Comparison of ENCODE assay signal across 11 cellular contexts in genomic region chr5:177432143-177432904, GRCh38. TPM values are rescaled to one million over a fixed set of nuclear protein-coding genes. Genes with fewer than 3 reads are reported as not detected.
DNase-seq lines count a peak whose midpoint lies in the region; ATAC-seq and TF ChIP-seq lines count a peak whose summit lies in the region.
"Had no signal": no experiment of that assay in that cellular context is flagged by ENCODE, and none has a peak within 500 bp of the region (broad histone marks: within the 10 kb centered on the region; RNA-seq: fewer than 3 reads in every experiment).

No MANE protein-coding gene starts in this region.

- no peak overlapping the region for H2AFZ ChIP-seq in Karpas-422 (ENCODE audit: low read length)

- peaks cover 42% of the 10 kb centered on the region for H3K79me2 ChIP-seq in Karpas-422 (ENCODE audit: low read length)

- no peaks in the 10 kb centered on the region for H3K9me3 ChIP-seq in Karpas-422 (ENCODE audit: low read length)

- TF ChIP-seq CTCF in CD14-positive monocyte (IDR thresholded peaks at IDR 0.05) (no peak), natural killer cell (IDR thresholded peaks at IDR 0.05) (no peak)

- H3K27ac ChIP-seq in Karpas-422 (ENCODE audit: low read length) = peak overlapping the region; percentile 84

- peaks cover 46% of the 10 kb centered on the region for H3K4me1 ChIP-seq in Karpas-422 (ENCODE audit: low read length)

- H3K36me3 Mint-ChIP-seq in CD14-positive monocyte (peaks cover 60 to 89% of the 10 kb centered on the region in 2 donors), natural killer cell (no peaks in the 10 kb centered on the region)

- H3K27ac Mint-ChIP-seq in CD14-positive monocyte = peak overlapping the region in 6 of 7 donors; percentile 46 to 100 (median 64)
- peak overlapping the region; percentile 94 to 99 for H3K27ac Mint-ChIP-seq in natural killer cell
- H3K27ac Mint-ChIP-seq: nephron progenitor cell had no signal

- H3K4me2 ChIP-seq in Karpas-422 (ENCODE audit: low read depth, low read length, poor library complexity, severe bottlenecking) = no peak overlapping the region

- no peak for DNase-seq in CD14-positive monocyte (ENCODE audit: low spot score)
- DNase-seq in Karpas-422 = no peak
- DNase-seq in astrocyte of the hippocampus (ENCODE audit: low read depth, low spot score) = peak; percentile 54
- no peak for DNase-seq in natural killer cell
- no peak for DNase-seq in putamen (ENCODE audit: low spot score)
- DNase-seq in NCI-H510A treated with DMSO at 0.1 percent for 48 hours (lab: John Stamatoyannopoulos, UW) = no peak
- DNase-seq: COR-L47, nephron progenitor cell had no signal

- H4K20me1 ChIP-seq in Karpas-422 (ENCODE audit: insufficient read depth, low read depth, low read length) = peaks cover 15% of the 10 kb centered on the region; the same call in 1 of the 2 replicates

- peaks cover 27% of the 10 kb centered on the region for H3K36me3 ChIP-seq in Karpas-422 (ENCODE audit: insufficient read depth, low read length)

- H3K27me3 ChIP-seq in Karpas-422 (ENCODE audit: low read length) = no peaks in the 10 kb centered on the region

- ATAC-seq in natural killer cell (peak; percentile 0 to 1 (median 0)), HG02623 (IDR thresholded peaks at IDR 0.05; ENCODE audit: unreplicated experiment) (no peak), HG02870 (IDR thresholded peaks at IDR 0.05; ENCODE audit: unreplicated experiment) (no peak)

- no peak overlapping the region for H3K9ac ChIP-seq in Karpas-422 (ENCODE audit: low read length)

- H3K9me3 Mint-ChIP-seq in CD14-positive monocyte (no peaks in the 10 kb centered on the region), natural killer cell (no peaks in the 10 kb centered on the region)
- H3K9me3 Mint-ChIP-seq: nephron progenitor cell had no signal

- H3K4me3 Mint-ChIP-seq in CD14-positive monocyte = no peak overlapping the region
- peak overlapping the region; percentile 83 for H3K4me3 Mint-ChIP-seq in natural killer cell
- H3K4me3 Mint-ChIP-seq: nephron progenitor cell had no signal

- H3K4me1 Mint-ChIP-seq in CD14-positive monocyte = peaks cover 51% of the 10 kb centered on the region
- peaks cover 47 to 78% of the 10 kb centered on the region in 2 donors for H3K4me1 Mint-ChIP-seq in natural killer cell

- no peak overlapping the region for H3K4me3 ChIP-seq in Karpas-422 (ENCODE audit: low read length)

- no peaks in the 10 kb centered on the region for H3K9me2 ChIP-seq in Karpas-422 (replicated peaks; ENCODE audit: insufficient read depth, low read length)

- intact Hi-C loops in CD14-positive monocyte (cut with micrococcal nuclease) (no loop called here), natural killer cell (cut with micrococcal nuclease) (no loop called here)

- H3K27me3 Mint-ChIP-seq in CD14-positive monocyte (ENCODE audit: low read depth in 3 of 3) (peaks cover 0 to 1% (median 0%) of the 10 kb centered on the region in 3 donors), natural killer cell (ENCODE audit: low read depth in 2 of 2) (no peaks in the 10 kb centered on the region)

RNA-seq across cellular contexts. Expression of gene GRK6, which starts 5.8 kb away (rescaled TPM):
- polyA plus RNA-seq in CD14-positive monocyte = 10 to 100 TPM; 41.6 to 63.4 TPM
- 45.5 and 79.1 TPM in 2 replicates for total RNA-seq in Karpas-422 (2014; rRNA removed; shearing (Covaris generic); ENCODE audit: low replicate concordance)
- total RNA-seq in natural killer cell = 100 to 1,000 TPM; 173 to 221 (median 190) TPM

RNA-seq across cellular contexts. Expression of gene PRR7, which starts 14.3 kb away (rescaled TPM):
- polyA plus RNA-seq in CD14-positive monocyte = 1 to 10 TPM; 1.8 to 2.1 TPM
- 26.8 and 59.4 TPM in 2 replicates for total RNA-seq in Karpas-422 (2014; rRNA removed; shearing (Covaris generic); ENCODE audit: low replicate concordance)
- total RNA-seq in natural killer cell = 10 to 100 TPM; 21.6 to 27.9 (median 23.3) TPM

RNA-seq across cellular contexts. Expression of gene F12, which starts 23.0 kb away (rescaled TPM):
- polyA plus RNA-seq in CD14-positive monocyte = 1 to 10 TPM; 1.4 to 1.5 TPM
- 6.0 and 6.5 TPM in 2 replicates for total RNA-seq in Karpas-422 (2014; rRNA removed; shearing (Covaris generic); ENCODE audit: low replicate concordance)
- 1 to 10 TPM in 1 of 3 donors, under 1 TPM in 2; 0.66 to 1.7 (median 0.93) TPM for total RNA-seq in natural killer cell

RNA-seq across cellular contexts. Expression of gene PFN3, which starts 31.9 kb away (rescaled TPM):
- not detected for polyA plus RNA-seq in CD14-positive monocyte
- not detected in 2 replicates for total RNA-seq in Karpas-422 (2014; rRNA removed; shearing (Covaris generic); ENCODE audit: low replicate concordance)
- total RNA-seq in natural killer cell = not detected
- total RNA-seq: SK-MEL-5 had no signal

RNA-seq across cellular contexts. Expression of gene DBN1, which starts 41.1 kb away (rescaled TPM):
- polyA plus RNA-seq in CD14-positive monocyte = 1 to 10 TPM in 1 of 2 donors, under 1 TPM in 1; 0.71 to 1.6 TPM
- 29.1 and 72.7 TPM in 2 replicates for total RNA-seq in Karpas-422 (2014; rRNA removed; shearing (Covaris generic); ENCODE audit: low replicate concordance)
- total RNA-seq in natural killer cell = 10 to 100 TPM; 13.7 to 25.2 (median 15.0) TPM

Comparison
In these comparisons a context has a peak if more than half of its experiments do, and no peak if none do; other contexts are left out.
1. ATAC-seq: peak in natural killer cell (3 of 3); none in HG02623 (single experiment) and HG02870 (single experiment).